29 cellular contexts compared by ENCODE assay signal in the genomic region with DNA sequence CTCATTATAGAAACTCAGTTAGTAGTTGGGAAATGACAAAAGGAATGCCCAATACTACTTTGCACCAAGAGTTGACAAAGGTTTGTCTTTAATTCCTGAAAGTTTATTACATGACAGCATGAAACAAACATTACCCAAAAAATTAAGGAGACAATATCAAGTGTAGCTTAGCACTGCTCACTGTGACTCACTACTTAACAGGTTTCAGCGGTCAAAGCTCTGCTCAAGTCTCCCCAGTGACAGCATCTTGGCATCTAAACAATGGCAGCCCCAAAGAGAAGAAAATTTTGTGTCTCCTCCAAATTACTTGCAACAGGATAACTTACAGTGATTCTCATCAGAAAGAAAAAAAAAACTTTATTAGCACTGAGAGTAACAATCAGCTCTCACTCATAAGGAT.
"Had no signal": no experiment of that assay in that cellular context is flagged by ENCODE, and none has a peak within 500 bp of the region (broad histone marks: within the 10 kb centered on the region; RNA-seq: fewer than 3 reads in every experiment).

No MANE protein-coding gene starts in this region.

- H3K79me2 ChIP-seq: hepatocyte had no signal

- DNase-seq: activated CD4-positive, alpha-beta T cell treated with anti-CD3 and anti-CD28 coated beads for 1 hour; activated CD4-positive, alpha-beta T cell treated with anti-CD3 and anti-CD28 coated beads, Interleukin-2, amount 10 ng/mL, durations not matched to agents 7 days and 5 days; activated CD8-positive, alpha-beta T cell treated with anti-CD3 and anti-CD28 coated beads for 36 hours; activated naive CD8-positive, alpha-beta T cell treated with anti-CD3 and anti-CD28 coated beads, Interleukin-2, amount 50 U/mL, for 24 hours; activated T-cell treated with anti-CD3 and anti-CD28 coated beads, Interleukin-2, amount 50 U/mL, for 48 hours; amygdala; esophagus squamous epithelium; glutamatergic neuron; islet precursor cell; left ventricle myocardium inferior; mucosa of descending colon; stimulated activated CD4-positive, alpha-beta T cell treated with anti-CD3 and anti-CD28 coated beads, Interleukin-15, amount 100 ng/mL, for 24 hours; stimulated activated CD4-positive, alpha-beta T cell treated with anti-CD3 and anti-CD28 coated beads, Interleukin-2, amount 100 ng/mL, for 24 hours; stimulated activated naive B cell treated with anti-CD40 and anti-IgM and Interleukin-4, amounts not matched to agents 10 μg/mL and 1 μg/mL and 100 μg/mL, for 72 hours; stomach; thyroid gland; upper lobe of left lung; WERI-Rb-1 had no signal

- H3K4me3 Mint-ChIP-seq: activated CD4-positive, alpha-beta T cell treated with anti-CD3 and anti-CD28 coated beads, Interleukin-2, amount 10 ng/mL, durations not matched to agents 7 days and 5 days; activated CD8-positive, alpha-beta T cell treated with anti-CD3 and anti-CD28 coated beads for 36 hours; activated naive CD4-positive, alpha-beta T cell treated with anti-CD3 and anti-CD28 coated beads, Interleukin-2, amount 50 U/mL, for 24 hours; activated naive CD8-positive, alpha-beta T cell treated with anti-CD3 and anti-CD28 coated beads, Interleukin-2, amount 50 U/mL, for 24 hours; central memory CD8-positive, alpha-beta T cell; dendritic cell treated with granulocyte-macrophage colony-stimulating factor and Interleukin-4, amounts not matched to agents 40 ng/mL and 50 ng/mL, for 4 days; natural killer cell treated with Interleukin-12 subunit alpha and Interleukin-12 subunit beta and Interleukin-15 and Interleukin-18, amount 100 ng/mL, for 72 hours; stimulated activated naive B cell treated with anti-CD40 and anti-IgM and Interleukin-4, amounts not matched to agents 10 μg/mL and 1 μg/mL and 100 μg/mL, for 72 hours had no signal

- H3K4me3 ChIP-seq: breast epithelium, esophagus squamous epithelium, hepatocyte, left ventricle myocardium inferior, lung, mucosa of descending colon, right atrium auricular region, stomach, thyroid gland, upper lobe of left lung, vagina had no signal

- H3K4me1 Mint-ChIP-seq: activated CD4-positive, alpha-beta T cell treated with anti-CD3 and anti-CD28 coated beads, Interleukin-2, amount 10 ng/mL, durations not matched to agents 7 days and 5 days; activated naive CD4-positive, alpha-beta T cell treated with anti-CD3 and anti-CD28 coated beads, Interleukin-2, amount 50 U/mL, for 24 hours; activated naive CD8-positive, alpha-beta T cell treated with anti-CD3 and anti-CD28 coated beads, Interleukin-2, amount 50 U/mL, for 24 hours; central memory CD8-positive, alpha-beta T cell; stimulated activated naive B cell treated with anti-CD40 and anti-IgM and Interleukin-4, amounts not matched to agents 10 μg/mL and 1 μg/mL and 100 μg/mL, for 72 hours had no signal

- H3K27ac ChIP-seq: breast epithelium, epithelial cell of prostate, esophagus squamous epithelium, hepatocyte, left ventricle myocardium inferior, right atrium auricular region, stomach, thyroid gland, upper lobe of left lung, vagina, WERI-Rb-1 had no signal

- H3K4me2 ChIP-seq: hepatocyte had no signal

- ATAC-seq: activated CD8-positive, alpha-beta T cell treated with anti-CD3 and anti-CD28 coated beads for 36 hours; activated naive CD8-positive, alpha-beta T cell treated with anti-CD3 and anti-CD28 coated beads, Interleukin-2, amount 50 U/mL, for 24 hours; mucosa of descending colon; natural killer cell treated with Interleukin-12 subunit alpha and Interleukin-12 subunit beta and Interleukin-15 and Interleukin-18, amount 100 ng/mL, for 72 hours; stimulated activated naive B cell treated with anti-CD40 and anti-IgM and Interleukin-4, amounts not matched to agents 10 μg/mL and 1 μg/mL and 100 μg/mL, for 72 hours had no signal

- H3K27ac Mint-ChIP-seq: activated CD4-positive, alpha-beta T cell treated with anti-CD3 and anti-CD28 coated beads, Interleukin-2, amount 10 ng/mL, durations not matched to agents 7 days and 5 days; activated CD8-positive, alpha-beta T cell treated with anti-CD3 and anti-CD28 coated beads for 36 hours; activated naive CD4-positive, alpha-beta T cell treated with anti-CD3 and anti-CD28 coated beads, Interleukin-2, amount 50 U/mL, for 24 hours; activated naive CD8-positive, alpha-beta T cell treated with anti-CD3 and anti-CD28 coated beads, Interleukin-2, amount 50 U/mL, for 24 hours; activated T-helper 2 cell treated with anti-CD3 and anti-CD28 coated beads, Interferon-gamma antibody, Interleukin-2, Interleukin-4, amounts not matched to agents 10 μg/mL and 5 μg/mL and 100 μg/mL, durations not matched to agents 14 hours and 24 hours and 36 hours; dendritic cell treated with granulocyte-macrophage colony-stimulating factor and Interleukin-4, amounts not matched to agents 40 ng/mL and 50 ng/mL, for 4 days; natural killer cell treated with Interleukin-12 subunit alpha and Interleukin-12 subunit beta and Interleukin-15 and Interleukin-18, amount 100 ng/mL, for 72 hours; stimulated activated naive B cell treated with anti-CD40 and anti-IgM and Interleukin-4, amounts not matched to agents 10 μg/mL and 1 μg/mL and 100 μg/mL, for 72 hours had no signal

- H3K36me3 Mint-ChIP-seq: activated naive CD4-positive, alpha-beta T cell treated with anti-CD3 and anti-CD28 coated beads, Interleukin-2, amount 50 U/mL, for 24 hours; natural killer cell treated with Interleukin-12 subunit alpha and Interleukin-12 subunit beta and Interleukin-15 and Interleukin-18, amount 100 ng/mL, for 72 hours had no signal

- H3K27me3 Mint-ChIP-seq: activated CD4-positive, alpha-beta T cell treated with anti-CD3 and anti-CD28 coated beads, Interleukin-2, amount 10 ng/mL, durations not matched to agents 7 days and 5 days; activated CD8-positive, alpha-beta T cell treated with anti-CD3 and anti-CD28 coated beads for 36 hours; activated naive CD4-positive, alpha-beta T cell treated with anti-CD3 and anti-CD28 coated beads, Interleukin-2, amount 50 U/mL, for 24 hours; activated naive CD8-positive, alpha-beta T cell treated with anti-CD3 and anti-CD28 coated beads, Interleukin-2, amount 50 U/mL, for 24 hours; central memory CD8-positive, alpha-beta T cell; dendritic cell treated with granulocyte-macrophage colony-stimulating factor and Interleukin-4, amounts not matched to agents 40 ng/mL and 50 ng/mL, for 4 days; natural killer cell treated with Interleukin-12 subunit alpha and Interleukin-12 subunit beta and Interleukin-15 and Interleukin-18, amount 100 ng/mL, for 72 hours; stimulated activated naive B cell treated with anti-CD40 and anti-IgM and Interleukin-4, amounts not matched to agents 10 μg/mL and 1 μg/mL and 100 μg/mL, for 72 hours had no signal

- H3K36me3 ChIP-seq: breast epithelium, esophagus squamous epithelium, left ventricle myocardium inferior, right atrium auricular region, stomach, thyroid gland, upper lobe of left lung, vagina, WERI-Rb-1 had no signal

- H3K27me3 ChIP-seq: breast epithelium, esophagus squamous epithelium, hepatocyte, right atrium auricular region, stomach, thyroid gland, upper lobe of left lung, vagina had no signal

- H3K4me1 ChIP-seq: breast epithelium, esophagus squamous epithelium, left ventricle myocardium inferior, right atrium auricular region, stomach, thyroid gland, upper lobe of left lung, vagina had no signal

- H2AFZ ChIP-seq: hepatocyte had no signal
